Comparison of ENCODE assay signal across 8 cellular contexts in genomic region chr1:93846929-93847810, GRCh38. TPM values are rescaled to one million over a fixed set of nuclear protein-coding genes. Genes with fewer than 3 reads are reported as not detected.
A peak's percentile ranks its signal among the peaks of the same experiment; 100 is the strongest.
DNase-seq lines count a peak whose midpoint lies in the region; ATAC-seq and TF ChIP-seq lines count a peak whose summit lies in the region.

No MANE protein-coding gene starts in this region.

- H3K9me3 Mint-ChIP-seq in activated T-helper 1 cell treated with anti-CD3 and anti-CD28 coated beads, Interleukin-12 subunit alpha, Interleukin-12 subunit beta, Interleukin-2, Interleukin-4 antibody, amounts not matched to agents 30 ng/mL and 10 ng/mL and 1 ng/mL, durations not matched to agents 14 hours and 24 hours and 36 hours: no peaks in the 10 kb centered on the region
- H3K9me3 Mint-ChIP-seq in naive thymus-derived CD4-positive, alpha-beta T cell: peaks cover 0 to 19% (median 0%) of the 10 kb centered on the region in 11 donors
- peaks cover 4% of the 10 kb centered on the region for H3K9me3 Mint-ChIP-seq in stimulated activated memory B cell treated with anti-CD40 and anti-IgM and Interleukin-4, amounts not matched to agents 10 μg/mL and 1 μg/mL and 100 μg/mL, for 72 hours

- H3K27me3 Mint-ChIP-seq in activated T-helper 1 cell treated with anti-CD3 and anti-CD28 coated beads, Interleukin-12 subunit alpha, Interleukin-12 subunit beta, Interleukin-2, Interleukin-4 antibody, amounts not matched to agents 30 ng/mL and 10 ng/mL and 1 ng/mL, durations not matched to agents 14 hours and 24 hours and 36 hours (ENCODE audit: insufficient read depth): peaks cover 2% of the 10 kb centered on the region
- peaks cover 0 to 13% (median 0%) of the 10 kb centered on the region in 5 donors for H3K27me3 Mint-ChIP-seq in naive thymus-derived CD4-positive, alpha-beta T cell
- no peaks in the 10 kb centered on the region for H3K27me3 Mint-ChIP-seq in stimulated activated memory B cell treated with anti-CD40 and anti-IgM and Interleukin-4, amounts not matched to agents 10 μg/mL and 1 μg/mL and 100 μg/mL, for 72 hours

- H3K79me2 ChIP-seq in DND-41 (ENCODE audit: insufficient read depth, low read length): no peaks in the 10 kb centered on the region; the same call in 1 of the 2 replicates
- no peaks in the 10 kb centered on the region for H3K79me2 ChIP-seq in GM23248 (ENCODE audit: insufficient read depth)
- H3K79me2 ChIP-seq in fibroblast of lung (ENCODE audit: control insufficient read depth, insufficient read depth, low read length): no peaks in the 10 kb centered on the region

- H2AFZ ChIP-seq in DND-41 (ENCODE audit: low read depth, low read length) (peak overlapping the region; percentile 87), GM23248 (peak overlapping the region; percentile 98), fibroblast of lung (ENCODE audit: low read length) (peak overlapping the region; percentile 95)

- H3F3A ChIP-seq in GM23248 (ENCODE audit: insufficient read depth): peaks cover 45% of the 10 kb centered on the region

- H3K36me3 Mint-ChIP-seq in activated T-helper 1 cell treated with anti-CD3 and anti-CD28 coated beads, Interleukin-12 subunit alpha, Interleukin-12 subunit beta, Interleukin-2, Interleukin-4 antibody, amounts not matched to agents 30 ng/mL and 10 ng/mL and 1 ng/mL, durations not matched to agents 14 hours and 24 hours and 36 hours (ENCODE audit: low read depth): no peaks in the 10 kb centered on the region
- H3K36me3 Mint-ChIP-seq in naive thymus-derived CD4-positive, alpha-beta T cell: peaks cover 0 to 7% (median 0%) of the 10 kb centered on the region in 5 donors
- peaks cover 10% of the 10 kb centered on the region for H3K36me3 Mint-ChIP-seq in stimulated activated memory B cell treated with anti-CD40 and anti-IgM and Interleukin-4, amounts not matched to agents 10 μg/mL and 1 μg/mL and 100 μg/mL, for 72 hours

- H3K9me3 ChIP-seq in DND-41 (ENCODE audit: insufficient read depth, low read length, severe bottlenecking): no peaks in the 10 kb centered on the region
- H3K9me3 ChIP-seq in GM23248 (ENCODE audit: low read depth): no peaks in the 10 kb centered on the region
- H3K9me3 ChIP-seq in KOPT-K1 (ENCODE audit: insufficient read depth, low read length, poor library complexity, severe bottlenecking): no peaks in the 10 kb centered on the region
- H3K9me3 ChIP-seq in Panc1 (ENCODE audit: control insufficient read depth, insufficient read depth, low read depth, low read length): no peaks in the 10 kb centered on the region
- H3K9me3 ChIP-seq in fibroblast of lung (ENCODE audit: control insufficient read depth, insufficient read depth, low read depth, low read length): no peaks in the 10 kb centered on the region
- H3K9me3 ChIP-seq in naive thymus-derived CD4-positive, alpha-beta T cell (ENCODE audit: control insufficient read depth in 2 of 3, low read length in 3 of 3): no peaks in the 10 kb centered on the region

- H3K27ac ChIP-seq in DND-41 (ENCODE audit: low read length) (peak overlapping the region; percentile 91), GM23248 (peak overlapping the region; percentile 98), KOPT-K1 (ENCODE audit: low read depth, low read length, poor library complexity, severe bottlenecking) (peak overlapping the region; percentile 72), Panc1 (ENCODE audit: low read length) (peak overlapping the region; percentile 75), fibroblast of lung (ENCODE audit: insufficient read depth, low read length) (peak overlapping the region; percentile 88)
- peak overlapping the region; percentile 88 for H3K27ac ChIP-seq in naive thymus-derived CD4-positive, alpha-beta T cell (ENCODE audit: low read depth, low read length)

- H3K27ac Mint-ChIP-seq in activated T-helper 1 cell treated with anti-CD3 and anti-CD28 coated beads, Interleukin-12 subunit alpha, Interleukin-12 subunit beta, Interleukin-2, Interleukin-4 antibody, amounts not matched to agents 30 ng/mL and 10 ng/mL and 1 ng/mL, durations not matched to agents 14 hours and 24 hours and 36 hours: peak overlapping the region; percentile 96
- peak overlapping the region; percentile 89 to 100 (median 99) for H3K27ac Mint-ChIP-seq in naive thymus-derived CD4-positive, alpha-beta T cell
- peak overlapping the region; percentile 93 for H3K27ac Mint-ChIP-seq in stimulated activated memory B cell treated with anti-CD40 and anti-IgM and Interleukin-4, amounts not matched to agents 10 μg/mL and 1 μg/mL and 100 μg/mL, for 72 hours

- H3K4me3 ChIP-seq in DND-41 (ENCODE audit: low read depth in 1 of 2, low read length in 2 of 2): peak overlapping the region; percentile 69 to 75
- H3K4me3 ChIP-seq in GM23248: peak overlapping the region; percentile 94
- H3K4me3 ChIP-seq in Panc1 (ENCODE audit: low read depth in 2 of 2, low read length in 2 of 2): peak overlapping the region; percentile 69 to 74
- H3K4me3 ChIP-seq in fibroblast of lung (replicated peaks in 1 of 4; ENCODE audit: control extremely low read depth in 1 of 4, insufficient read depth in 1 of 4, low read depth in 3 of 4, low read length in 4 of 4): peak overlapping the region; percentile 57 to 80 (median 75)
- H3K4me3 ChIP-seq in naive thymus-derived CD4-positive, alpha-beta T cell (ENCODE audit: low read length): peak overlapping the region; percentile 90

- H3K4me1 Mint-ChIP-seq in activated T-helper 1 cell treated with anti-CD3 and anti-CD28 coated beads, Interleukin-12 subunit alpha, Interleukin-12 subunit beta, Interleukin-2, Interleukin-4 antibody, amounts not matched to agents 30 ng/mL and 10 ng/mL and 1 ng/mL, durations not matched to agents 14 hours and 24 hours and 36 hours (ENCODE audit: low read depth): peaks cover 30% of the 10 kb centered on the region
- H3K4me1 Mint-ChIP-seq in naive thymus-derived CD4-positive, alpha-beta T cell: peaks cover 15 to 36% (median 24%) of the 10 kb centered on the region in 7 donors
- H3K4me1 Mint-ChIP-seq in stimulated activated memory B cell treated with anti-CD40 and anti-IgM and Interleukin-4, amounts not matched to agents 10 μg/mL and 1 μg/mL and 100 μg/mL, for 72 hours: peaks cover 28% of the 10 kb centered on the region

- CTCF ChIA-PET in Panc1 (lab: Charles Lee): no interaction called here
- CTCF ChIA-PET in naive thymus-derived CD4-positive, alpha-beta T cell (lab: Charles Lee): interaction anchor here (1.3 to 1.7 kb wide), 3 partner anchors 32 to 221 kb away, joined by 5 to 13 read pairs (median 7); partner anchors contain the start of gene DNTTIP2

- H3K4me3 Mint-ChIP-seq in activated T-helper 1 cell treated with anti-CD3 and anti-CD28 coated beads, Interleukin-12 subunit alpha, Interleukin-12 subunit beta, Interleukin-2, Interleukin-4 antibody, amounts not matched to agents 30 ng/mL and 10 ng/mL and 1 ng/mL, durations not matched to agents 14 hours and 24 hours and 36 hours: peak overlapping the region; percentile 91
- H3K4me3 Mint-ChIP-seq in naive thymus-derived CD4-positive, alpha-beta T cell: peak overlapping the region; percentile 88 to 97 (median 93)
- H3K4me3 Mint-ChIP-seq in stimulated activated memory B cell treated with anti-CD40 and anti-IgM and Interleukin-4, amounts not matched to agents 10 μg/mL and 1 μg/mL and 100 μg/mL, for 72 hours: peak overlapping the region; percentile 95

- BruUV-seq in Panc1 (replicated peaks; lab: Mats Ljungman, UMichigan): no TSS peak

- TF ChIP-seq CTCF in DND-41 (IDR thresholded peaks at IDR 0.05; ENCODE audit: borderline replicate concordance, extremely low read depth, low read length, poor library complexity, severe bottlenecking) (peak; percentile 43), Panc1 (IDR thresholded peaks at IDR 0.05) (0 out of 2 replicates have a peak, but pooled peaks have one; percentile 8), fibroblast of lung (conservative IDR thresholded peaks at IDR 0.05 in 1 of 2, IDR thresholded peaks at IDR 0.05 in 1 of 2; ENCODE audit: low read depth in 1 of 2, low read length in 2 of 2) (no peak)

- ATAC-seq in DND-41 (ENCODE audit: insufficient read depth, low read depth) (peak; percentile 67), Panc1 (peak; percentile 84)
- peak; percentile 80 for ATAC-seq in naive thymus-derived CD4-positive, alpha-beta T cell
- peak; percentile 88 for ATAC-seq in stimulated activated memory B cell treated with anti-CD40 and anti-IgM and Interleukin-4, amounts not matched to agents 10 μg/mL and 1 μg/mL and 100 μg/mL, for 72 hours

- 1 to 2% methylated on average over 70 to 92 of the region's 99 CpGs for WGBS in GM23248 (ENCODE audit: low coverage in 1 of 2, low lambda C conversion rate in 2 of 2, missing lambda C conversion rate in 2 of 2), 2 experiments

- H3K4me1 ChIP-seq in DND-41 (ENCODE audit: insufficient read depth, low read length): peaks cover 33% of the 10 kb centered on the region
- H3K4me1 ChIP-seq in GM23248 (ENCODE audit: insufficient read depth): peaks cover 36% of the 10 kb centered on the region
- H3K4me1 ChIP-seq in Panc1 (ENCODE audit: control insufficient read depth, insufficient read depth, low read length): peaks cover 11% of the 10 kb centered on the region; the same call in 1 of the 2 replicates
- H3K4me1 ChIP-seq in fibroblast of lung (ENCODE audit: control insufficient read depth, extremely low read depth, insufficient read depth, low read length): peaks cover 15% of the 10 kb centered on the region
- peaks cover 4 to 16% of the 10 kb centered on the region in 2 donors for H3K4me1 ChIP-seq in naive thymus-derived CD4-positive, alpha-beta T cell (ENCODE audit: control insufficient read depth in 2 of 2, insufficient read depth in 2 of 2, low read length in 2 of 2)

- H3K9ac ChIP-seq in DND-41 (ENCODE audit: low read depth, low read length): peak overlapping the region; percentile 93
- H3K9ac ChIP-seq in GM23248: peak overlapping the region; percentile 91
- H3K9ac ChIP-seq in fibroblast of lung (ENCODE audit: insufficient read depth, low read length): peak overlapping the region; percentile 77

- in situ Hi-C loops in GM23248 (cut with MboI): loop anchor here (25.0 kb wide), 1 partner anchor 535 kb away; no protein-coding TSS in a partner anchor
- in situ Hi-C loops in Panc1 (cut with HindIII; ENCODE audit: low pct_unique_long_range_greater_than_20kb, low sequenced_read_pairs): no loop called here

- H3K4me2 ChIP-seq in DND-41 (ENCODE audit: insufficient read depth, low read length): peak overlapping the region; percentile 70
- H3K4me2 ChIP-seq in GM23248 (ENCODE audit: unreplicated experiment): peak overlapping the region; percentile 97
- peak overlapping the region; percentile 68 for H3K4me2 ChIP-seq in fibroblast of lung (ENCODE audit: extremely low read depth, insufficient read depth, low read length)

- H3K27me3 ChIP-seq in DND-41 (ENCODE audit: insufficient read depth, low read length, poor library complexity) (no peaks in the 10 kb centered on the region), GM23248 (replicated peaks; ENCODE audit: insufficient read depth) (no peaks in the 10 kb centered on the region), Panc1 (ENCODE audit: control insufficient read depth, insufficient read depth, low read length) (no peaks in the 10 kb centered on the region), fibroblast of lung (ENCODE audit: control insufficient read depth, insufficient read depth, low read length) (no peaks in the 10 kb centered on the region)
- no peaks in the 10 kb centered on the region for H3K27me3 ChIP-seq in naive thymus-derived CD4-positive, alpha-beta T cell (ENCODE audit: control insufficient read depth in 2 of 2, insufficient read depth in 2 of 2, low read length in 2 of 2)

- POLR2A ChIA-PET in Panc1 (lab: Charles Lee): interaction anchor here (0.7 kb wide), 1 partner anchor 32 kb away, joined by 3 read pairs; no protein-coding TSS in a partner anchor
- POLR2A ChIA-PET in naive thymus-derived CD4-positive, alpha-beta T cell (lab: Charles Lee): interaction anchor here (1.0 to 3.6 kb wide), 17 partner anchors 8 to 1226 kb away, joined by 3 to 51 read pairs (median 8); partner anchors contain the start of genes ALG14, DNTTIP2, DR1 and GCLM

- no peaks in the 10 kb centered on the region; the same call in 1 of the 2 replicates for H3K36me3 ChIP-seq in DND-41 (ENCODE audit: insufficient read depth, low read length)
- H3K36me3 ChIP-seq in GM23248 (ENCODE audit: low read depth): no peaks in the 10 kb centered on the region
- no peaks in the 10 kb centered on the region; the same call in 1 of the 2 replicates for H3K36me3 ChIP-seq in KOPT-K1 (ENCODE audit: insufficient read depth, low read length)
- no peaks in the 10 kb centered on the region for H3K36me3 ChIP-seq in Panc1 (ENCODE audit: control insufficient read depth, insufficient read depth, low read length)
- no peaks in the 10 kb centered on the region for H3K36me3 ChIP-seq in fibroblast of lung (ENCODE audit: control insufficient read depth, insufficient read depth, low read length)
- H3K36me3 ChIP-seq in naive thymus-derived CD4-positive, alpha-beta T cell (ENCODE audit: control insufficient read depth in 2 of 3, insufficient read depth in 3 of 3, low read length in 3 of 3): no peaks in the 10 kb centered on the region

- intact Hi-C loops in Panc1 (cut with micrococcal nuclease; ENCODE audit: unreplicated experiment): loop anchor here (5.0 to 10.0 kb wide), 2 partner anchors 212 to 405 kb away; no protein-coding TSS in a partner anchor
- intact Hi-C loops in activated T-helper 1 cell treated with anti-CD3 and anti-CD28 coated beads, Interleukin-12 subunit alpha, Interleukin-12 subunit beta, Interleukin-2, Interleukin-4 antibody, amounts not matched to agents 30 ng/mL and 10 ng/mL and 1 ng/mL, durations not matched to agents 14 hours and 24 hours and 36 hours (cut with micrococcal nuclease): loop anchor here (1.0 to 10.0 kb wide), 13 partner anchors 32 to 1362 kb away; partner anchors contain the start of genes ABCD3, BCAR3, DIPK1A and DNTTIP2
- intact Hi-C loops in naive thymus-derived CD4-positive, alpha-beta T cell (cut with micrococcal nuclease): loop anchor here (1.0 to 10.0 kb wide), 19 partner anchors 27 to 1362 kb away; partner anchors contain the start of genes ABCD3 (in 2 of the 2), CCDC18 (in 2 of the 2), DNTTIP2 (in 2 of the 2) and GCLM (in 2 of the 2)

- H4K20me1 ChIP-seq in DND-41 (ENCODE audit: insufficient read depth, low read length) (no peaks in the 10 kb centered on the region), GM23248 (ENCODE audit: insufficient read depth) (no peaks in the 10 kb centered on the region), fibroblast of lung (ENCODE audit: control insufficient read depth, extremely low read depth, insufficient read depth, low read length) (no peaks in the 10 kb centered on the region)

- peak; percentile 89 for DNase-seq in DND-41
- DNase-seq in GM23248: peak; percentile 86
- peak; percentile 81 for DNase-seq in Panc1 (ENCODE audit: low read depth, low spot score)
- DNase-seq in activated T-helper 1 cell treated with anti-CD3 and anti-CD28 coated beads, Interleukin-12 subunit alpha, Interleukin-12 subunit beta, Interleukin-2, Interleukin-4 antibody, amounts not matched to agents 30 ng/mL and 10 ng/mL and 1 ng/mL, durations not matched to agents 14 hours and 24 hours and 36 hours (ENCODE audit: low spot score): peak; percentile 84
- peak; percentile 77 to 91 for DNase-seq in fibroblast of lung (ENCODE audit: low read depth in 2 of 2)
- peak; percentile 89 to 95 (median 92) for DNase-seq in naive thymus-derived CD4-positive, alpha-beta T cell

- no peaks in the 10 kb centered on the region for H3K9me2 ChIP-seq in GM23248 (ENCODE audit: insufficient read depth)

RNA-seq across cellular contexts. Expression of gene DNTTIP2, which starts 31.8 kb away (rescaled TPM):
- total RNA-seq in GM23248 (2014; rRNA removed; shearing (Covaris generic)): 31.1 and 35.8 TPM in 2 replicates
- 52.8 and 62.1 TPM in 2 replicates for polyA plus RNA-seq in GM23248 (2016; fragmentation: Nextera tagmentation; extraction: Ambion mirVana)
- total RNA-seq in Panc1 (2021; ENCODE audit: unreplicated experiment): 50.3 TPM
- 29.8 TPM for polyA plus RNA-seq in Panc1 (2012; ENCODE audit: insufficient read length)
- 80.3 and 90.8 TPM in 2 replicates for total RNA-seq in activated T-helper 1 cell treated with anti-CD3 and anti-CD28 coated beads, Interleukin-12 subunit alpha, Interleukin-12 subunit beta, Interleukin-2, Interleukin-4 antibody, amounts not matched to agents 30 ng/mL and 10 ng/mL and 1 ng/mL, durations not matched to agents 14 hours and 24 hours and 36 hours
- 19.2 and 20.8 TPM in 2 replicates for total RNA-seq in fibroblast of lung
- polyA plus RNA-seq in fibroblast of lung: 32.8 and 34.9 TPM in 2 replicates
- polyA plus RNA-seq in fibroblast of lung (2012): 38.2 and 48.1 TPM in 2 replicates
- polyA minus RNA-seq in fibroblast of lung (ENCODE audit: low replicate concordance): 2.0 and 10.4 TPM in 2 replicates
- 10 to 100 TPM; 51.8 to 84.2 (median 77.5) TPM for total RNA-seq in naive thymus-derived CD4-positive, alpha-beta T cell
- polyA plus RNA-seq in naive thymus-derived CD4-positive, alpha-beta T cell: 10 to 100 TPM; 83.6 to 86.4 TPM

Comparison
In these comparisons a context has a peak if more than half of its experiments do, and no peak if none do; other contexts are left out.
1. Peak in every context shown above with its lines: DNase-seq, ATAC-seq, H3K4me3 ChIP-seq and H3K27ac ChIP-seq.
2. CTCF ChIP-seq: peak in DND-41 (single experiment) and Panc1 (single experiment); none in fibroblast of lung (0 of 2).